ENCODE assay signal across 1 cellular context in genomic region chr18:54209471-54210180, GRCh38.
TF ChIP-seq lines count a peak whose summit lies in the region.

No MANE protein-coding gene starts in this region.

TF ChIP-seq in SK-N-SH, 30 proteins besides CTCF, POLR2A, EP300 and RAD21 (continued from another document):
- TF ChIP-seq ZBTB33 (IDR thresholded peaks at IDR 0.05; ENCODE audit: borderline replicate concordance, low read depth) (no peak), TCF12 (IDR thresholded peaks at IDR 0.05) (no peak), TAF1 (IDR thresholded peaks at IDR 0.05; ENCODE audit: borderline replicate concordance, low read depth, low read length) (no peak)
